ENCODE assay signal across 8 cellular contexts in the genomic region with DNA sequence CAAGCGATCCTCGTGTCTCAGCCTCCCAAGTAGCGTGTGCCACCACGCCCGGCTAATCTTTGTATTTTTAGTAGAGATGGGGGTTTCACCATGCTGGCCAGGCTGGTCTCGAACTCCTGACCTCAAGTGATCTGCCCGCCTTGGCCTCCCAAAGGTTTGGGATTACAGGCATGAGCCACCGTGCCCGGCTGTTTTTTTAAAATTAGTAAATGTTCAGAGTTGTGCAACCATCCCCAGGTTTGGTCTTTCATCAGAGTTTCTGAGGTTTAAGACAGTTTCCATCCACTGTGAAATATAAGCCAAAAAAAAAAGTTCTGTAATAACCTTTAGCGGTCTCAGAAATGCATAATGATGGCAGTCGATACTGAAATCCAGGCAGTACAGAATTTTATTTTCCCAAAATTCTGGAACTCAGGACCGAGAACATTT. TPM values are rescaled to one million over a fixed set of nuclear protein-coding genes. Genes with fewer than 3 reads are reported as not detected.
DNase-seq lines count a peak whose midpoint lies in the region; ATAC-seq and TF ChIP-seq lines count a peak whose summit lies in the region.

No MANE protein-coding gene starts in this region.

- peak overlapping the region; percentile 93 for H3K4me3 Mint-ChIP-seq in T-helper 1 cell treated with Interleukin-12 subunit alpha and Interleukin-12 subunit beta and Interleukin-4 antibody, amounts not matched to agents 30 μg/mL and 1 μg/mL, for 36 hours
- H3K4me3 Mint-ChIP-seq in activated CD8-positive, alpha-beta T cell treated with anti-CD3 and anti-CD28 coated beads for 36 hours = peak overlapping the region; percentile 94

- intact Hi-C loops in activated CD8-positive, alpha-beta T cell treated with anti-CD3 and anti-CD28 coated beads for 36 hours (cut with micrococcal nuclease) = no loop called here

- peaks cover 30% of the 10 kb centered on the region for H3K79me2 ChIP-seq in smooth muscle cell (ENCODE audit: low read depth)

- peaks cover 19% of the 10 kb centered on the region for H3K36me3 Mint-ChIP-seq in T-helper 1 cell treated with Interleukin-12 subunit alpha and Interleukin-12 subunit beta and Interleukin-4 antibody, amounts not matched to agents 30 μg/mL and 1 μg/mL, for 36 hours (ENCODE audit: low read depth)
- peaks cover 7% of the 10 kb centered on the region for H3K36me3 Mint-ChIP-seq in activated CD8-positive, alpha-beta T cell treated with anti-CD3 and anti-CD28 coated beads for 36 hours (ENCODE audit: low read depth)

- POLR2A ChIA-PET in activated CD8-positive, alpha-beta T cell treated with anti-CD3 and anti-CD28 coated beads for 36 hours (lab: Charles Lee) = interaction anchor here (0.9 to 1.4 kb wide), 3 partner anchors 8 to 392 kb away, joined by 3 to 4 read pairs (median 4); no protein-coding TSS in a partner anchor

- peaks cover 5% of the 10 kb centered on the region for H3F3A ChIP-seq in smooth muscle cell (ENCODE audit: low read depth)

- H3K27ac ChIP-seq in foreskin keratinocyte = peak overlapping the region; percentile 2
- H3K27ac ChIP-seq in smooth muscle cell (ENCODE audit: low read depth) = no peak overlapping the region

- no peaks in the 10 kb centered on the region for H4K20me1 ChIP-seq in smooth muscle cell (ENCODE audit: low read depth)

- H3K27me3 ChIP-seq in foreskin keratinocyte (peaks cover 5% of the 10 kb centered on the region), smooth muscle cell (ENCODE audit: low read depth) (peaks cover 9% of the 10 kb centered on the region)

- DNase-seq in T-helper 1 cell (no peak), foreskin keratinocyte (no peak), smooth muscle cell (lab: John Stamatoyannopoulos, UW; ENCODE audit: unreplicated experiment) (no peak), NCI-H146 (lab: John Stamatoyannopoulos, UW) (no peak)
- DNase-seq in activated CD8-positive, alpha-beta T cell treated with anti-CD3 and anti-CD28 coated beads for 36 hours = peak; percentile 50

- no peak overlapping the region for H3K9ac ChIP-seq in smooth muscle cell (ENCODE audit: low read depth)

- peak overlapping the region; percentile 85 for H3K4me2 ChIP-seq in smooth muscle cell

- H3K27me3 Mint-ChIP-seq in T-helper 1 cell treated with Interleukin-12 subunit alpha and Interleukin-12 subunit beta and Interleukin-4 antibody, amounts not matched to agents 30 μg/mL and 1 μg/mL, for 36 hours (ENCODE audit: low read depth) = no peaks in the 10 kb centered on the region
- H3K27me3 Mint-ChIP-seq in activated CD8-positive, alpha-beta T cell treated with anti-CD3 and anti-CD28 coated beads for 36 hours = peaks cover 1% of the 10 kb centered on the region

- ATAC-seq in HG03280 (IDR thresholded peaks at IDR 0.05; ENCODE audit: unreplicated experiment) (peak; percentile 12), foreskin keratinocyte (no peak), HG03039 (IDR thresholded peaks at IDR 0.05; ENCODE audit: unreplicated experiment) (no peak)
- ATAC-seq in activated CD8-positive, alpha-beta T cell treated with anti-CD3 and anti-CD28 coated beads for 36 hours = peak; percentile 8

- no peaks in the 10 kb centered on the region for H3K9me3 ChIP-seq in smooth muscle cell (replicated peaks; ENCODE audit: low read depth)

- peaks cover 40% of the 10 kb centered on the region for H3K4me1 Mint-ChIP-seq in T-helper 1 cell treated with Interleukin-12 subunit alpha and Interleukin-12 subunit beta and Interleukin-4 antibody, amounts not matched to agents 30 μg/mL and 1 μg/mL, for 36 hours (ENCODE audit: low read depth)
- H3K4me1 Mint-ChIP-seq in activated CD8-positive, alpha-beta T cell treated with anti-CD3 and anti-CD28 coated beads for 36 hours (ENCODE audit: low read depth) = peaks cover 40% of the 10 kb centered on the region

- CTCF ChIA-PET in activated CD8-positive, alpha-beta T cell treated with anti-CD3 and anti-CD28 coated beads for 36 hours (lab: Charles Lee) = interaction anchor here (0.7 to 1.5 kb wide), 3 partner anchors 11 to 79 kb away, joined by 3 read pairs; no protein-coding TSS in a partner anchor

- WGBS in smooth muscle cell (ENCODE audit: low lambda C conversion rate) = 81% methylated on average over 12 of the region's 12 CpGs

- H3K27ac Mint-ChIP-seq in T-helper 1 cell treated with Interleukin-12 subunit alpha and Interleukin-12 subunit beta and Interleukin-4 antibody, amounts not matched to agents 30 μg/mL and 1 μg/mL, for 36 hours = peak overlapping the region; percentile 97
- H3K27ac Mint-ChIP-seq in activated CD8-positive, alpha-beta T cell treated with anti-CD3 and anti-CD28 coated beads for 36 hours = peak overlapping the region; percentile 92

- peak overlapping the region; percentile 54 for H3K4me3 ChIP-seq in smooth muscle cell

- no peak for TF ChIP-seq CTCF in activated CD8-positive, alpha-beta T cell treated with anti-CD3 and anti-CD28 coated beads for 36 hours (IDR thresholded peaks at IDR 0.05)
- TF ChIP-seq CTCF in foreskin keratinocyte (conservative IDR thresholded peaks at IDR 0.05) (no peak), smooth muscle cell (IDR thresholded peaks at IDR 0.05; ENCODE audit: borderline replicate concordance, insufficient read depth, poor library complexity, severe bottlenecking) (no peak)

- no peaks in the 10 kb centered on the region for H3K36me3 ChIP-seq in smooth muscle cell (ENCODE audit: low read depth)

- H2AFZ ChIP-seq in smooth muscle cell (ENCODE audit: low read depth) = peak overlapping the region; percentile 38

- H3K4me1 ChIP-seq in foreskin keratinocyte (no peaks in the 10 kb centered on the region), smooth muscle cell (ENCODE audit: low read depth) (peaks cover 7% of the 10 kb centered on the region)

- no peaks in the 10 kb centered on the region for H3K9me3 Mint-ChIP-seq in T-helper 1 cell treated with Interleukin-12 subunit alpha and Interleukin-12 subunit beta and Interleukin-4 antibody, amounts not matched to agents 30 μg/mL and 1 μg/mL, for 36 hours
- H3K9me3 Mint-ChIP-seq in activated CD8-positive, alpha-beta T cell treated with anti-CD3 and anti-CD28 coated beads for 36 hours = no peaks in the 10 kb centered on the region

RNA-seq across cellular contexts. Expression of a gene that starts 0.5 kb away (rescaled TPM):
- total RNA-seq in activated CD8-positive, alpha-beta T cell treated with anti-CD3 and anti-CD28 coated beads for 36 hours = 1 to 10 TPM; 8.7 to 9.2 TPM
- 0.54 and 0.60 TPM in 2 replicates for total RNA-seq in foreskin keratinocyte
- 0.25 and 0.29 TPM in 2 replicates for polyA plus RNA-seq in foreskin keratinocyte
- 3.4 and 4.6 TPM in 2 replicates for total RNA-seq in smooth muscle cell
- 2.1 and 2.9 TPM in 2 replicates for polyA plus RNA-seq in smooth muscle cell

RNA-seq across cellular contexts. Expression of a gene that starts 1.8 kb away (rescaled TPM):
- total RNA-seq in activated CD8-positive, alpha-beta T cell treated with anti-CD3 and anti-CD28 coated beads for 36 hours = 10 to 100 TPM; 43.4 to 46.8 TPM
- total RNA-seq in foreskin keratinocyte (19.6 and 20.2 TPM in 2 replicates), smooth muscle cell (21.0 and 22.2 TPM in 2 replicates)
- polyA plus RNA-seq in foreskin keratinocyte (8.6 and 8.7 TPM in 2 replicates), smooth muscle cell (40.8 and 45.3 TPM in 2 replicates)

RNA-seq across cellular contexts. Expression of a gene that starts 52.3 kb away (rescaled TPM):
- 10 to 100 TPM; 21.6 to 24.1 TPM for total RNA-seq in activated CD8-positive, alpha-beta T cell treated with anti-CD3 and anti-CD28 coated beads for 36 hours
- total RNA-seq in foreskin keratinocyte (17.7 and 21.9 TPM in 2 replicates), smooth muscle cell (59.6 and 65.3 TPM in 2 replicates)
- polyA plus RNA-seq in foreskin keratinocyte (13.7 and 14.1 TPM in 2 replicates), smooth muscle cell (63.6 and 64.4 TPM in 2 replicates)

Comparison
In these comparisons a context has a peak if more than half of its experiments do, and no peak if none do; other contexts are left out.
1. ATAC-seq: peak in HG03280 (single experiment) and activated CD8-positive, alpha-beta T cell treated with anti-CD3 and anti-CD28 coated beads for 36 hours (single experiment); none in foreskin keratinocyte (single experiment) and HG03039 (single experiment).